Comparison of ENCODE assay signal across 32 cellular contexts in the genomic region with DNA sequence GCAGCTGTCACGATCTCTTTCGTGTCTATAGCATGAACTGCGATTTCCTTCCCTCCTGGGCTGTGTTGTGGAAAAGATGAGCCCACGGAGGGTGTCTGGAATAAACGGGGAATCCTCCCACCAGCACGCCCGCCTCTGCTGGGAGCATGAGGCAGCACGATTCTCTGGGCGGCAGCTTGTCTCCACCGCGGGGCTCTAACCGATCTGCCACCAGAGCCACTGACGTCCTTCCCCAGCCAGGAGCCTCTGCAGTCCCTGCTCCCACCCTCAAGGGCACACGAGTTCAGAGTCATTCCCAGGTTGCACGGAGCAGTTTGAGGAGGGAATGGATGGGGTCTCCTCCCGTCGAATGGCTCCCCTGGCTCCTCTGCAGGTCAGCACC.
DNase-seq lines count a peak whose midpoint lies in the region; ATAC-seq and TF ChIP-seq lines count a peak whose summit lies in the region.
"Had no signal": no experiment of that assay in that cellular context is flagged by ENCODE, and none has a peak within 500 bp of the region (broad histone marks: within the 10 kb centered on the region; RNA-seq: fewer than 3 reads in every experiment).

No MANE protein-coding gene starts in this region.

- no TSS peak for BruUV-seq in PC-3 (replicated peaks; lab: Mats Ljungman, UMichigan)

- no peaks in the 10 kb centered on the region for H3K9me2 ChIP-seq in PC-3 (replicated peaks; ENCODE audit: low read length)

- TF ChIP-seq CTCF in CD14-positive monocyte (IDR thresholded peaks at IDR 0.05) (no peak), endodermal cell (conservative IDR thresholded peaks at IDR 0.05) (no peak), ovary (IDR thresholded peaks at IDR 0.05) (no peak), PC-3 (conservative IDR thresholded peaks at IDR 0.05; ENCODE audit: low read depth, low read length) (no peak)

- no peaks in the 10 kb centered on the region for H3F3A ChIP-seq in PC-3 (ENCODE audit: low read length, unreplicated experiment)

- H3K9me3 ChIP-seq in endodermal cell (ENCODE audit: control insufficient read depth, low read length): no peaks in the 10 kb centered on the region
- H3K9me3 ChIP-seq in ovary: no peaks in the 10 kb centered on the region
- H3K9me3 ChIP-seq in PC-3 (ENCODE audit: low read length): no peaks in the 10 kb centered on the region
- H3K9me3 ChIP-seq: psoas muscle had no signal

- peaks cover 28% of the 10 kb centered on the region for H3K4me1 Mint-ChIP-seq in activated CD4-positive, alpha-beta T cell treated with anti-CD3 and anti-CD28 coated beads, Interleukin-2, amount 10 ng/mL, durations not matched to agents 7 days and 5 days
- H3K4me1 Mint-ChIP-seq in CD14-positive monocyte (peaks cover 20% of the 10 kb centered on the region), endodermal cell (peaks cover 3% of the 10 kb centered on the region)

- H3K4me3 Mint-ChIP-seq in activated CD4-positive, alpha-beta T cell treated with anti-CD3 and anti-CD28 coated beads, Interleukin-2, amount 10 ng/mL, durations not matched to agents 7 days and 5 days: no peak overlapping the region
- H3K4me3 Mint-ChIP-seq in CD14-positive monocyte: peak overlapping the region in 1 of 2 donors; percentile 16
- H3K4me3 Mint-ChIP-seq in endodermal cell: no peak overlapping the region
- H3K4me3 Mint-ChIP-seq: activated CD4-positive, alpha-beta T cell treated with anti-CD3 and anti-CD28 coated beads, Interleukin-2, amount 10 ng/mL, durations not matched to agents 24 days and 14 days; CD4-positive, alpha-beta memory T cell; HFFc6; IgD-negative memory B cell; stimulated activated naive B cell treated with anti-CD40 and anti-IgM and Interleukin-4, amounts not matched to agents 10 μg/mL and 1 μg/mL and 100 μg/mL, for 72 hours had no signal

- WGBS in endodermal cell (ENCODE audit: insufficient coverage in 1 of 2, insufficient read length in 1 of 2), 2 experiments: 89 to 90% methylated on average over 17 of the region's 17 CpGs
- WGBS in ovary, 3 donors: 58 to 73% (median 60%) methylated on average over 17 of the region's 17 CpGs

- ATAC-seq in GM19467 (IDR thresholded peaks at IDR 0.05; ENCODE audit: unreplicated experiment) (no peak), PC-3 (no peak)
- ATAC-seq: psoas muscle; Right ventricle myocardium inferior; stimulated activated naive B cell treated with anti-CD40 and anti-IgM and Interleukin-4, amounts not matched to agents 10 μg/mL and 1 μg/mL and 100 μg/mL, for 72 hours had no signal

- H3K27me3 ChIP-seq in endodermal cell (ENCODE audit: control insufficient read depth, insufficient read depth, low read length, poor library complexity, severe bottlenecking): no peaks in the 10 kb centered on the region
- H3K27me3 ChIP-seq in ovary: no peaks in the 10 kb centered on the region
- H3K27me3 ChIP-seq in PC-3 (ENCODE audit: low read length): no peaks in the 10 kb centered on the region
- H3K27me3 ChIP-seq: brain microvascular endothelial cell had no signal

- no peak overlapping the region for H3K4me2 ChIP-seq in PC-3 (ENCODE audit: low read length)
- H3K4me2 ChIP-seq: PC-9 had no signal

- no peaks in the 10 kb centered on the region for H4K20me1 ChIP-seq in PC-3 (ENCODE audit: low read length)

- H3K36me3 ChIP-seq in endodermal cell (ENCODE audit: control insufficient read depth, insufficient read depth, low read length): no peaks in the 10 kb centered on the region
- no peaks in the 10 kb centered on the region for H3K36me3 ChIP-seq in ovary
- H3K36me3 ChIP-seq in PC-3 (ENCODE audit: low read depth, low read length): no peaks in the 10 kb centered on the region
- H3K36me3 ChIP-seq: brain microvascular endothelial cell had no signal

- intact Hi-C loops in CD14-positive monocyte (cut with micrococcal nuclease): no loop called here
- intact Hi-C loops in ovary (cut with DNase I): no loop called here
- intact Hi-C loops in PC-3 (cut with micrococcal nuclease): no loop called here

- DNase-seq in activated CD4-positive, alpha-beta T cell treated with anti-CD3 and anti-CD28 coated beads, Interleukin-2, amount 10 ng/mL, durations not matched to agents 7 days and 5 days: no peak
- DNase-seq in activated CD4-positive, alpha-beta T cell treated with anti-CD3 and anti-CD28 coated beads for 4 hours: no peak
- DNase-seq in CD14-positive monocyte (ENCODE audit: low spot score): peak; percentile 28
- peak; percentile 45 for DNase-seq in endodermal cell
- DNase-seq in ovary: peak in 3 of 5 donors; percentile 4 to 21 (median 5)
- no peak for DNase-seq in cerebellum (ENCODE audit: low spot score)
- no peak for DNase-seq in PC-3
- DNase-seq: 8988T; activated CD4-positive, alpha-beta T cell treated with anti-CD3 and anti-CD28 coated beads, Interleukin-2, amount 10 ng/mL, durations not matched to agents 24 days and 14 days; activated naive CD4-positive, alpha-beta T cell treated with anti-CD3 and anti-CD28 coated beads, Interleukin-2, amount 50 U/mL, for 16 hours; amniotic stem cell; brain microvascular endothelial cell; CD4-positive, alpha-beta memory T cell; DND-41; effector CD8-positive, alpha-beta T cell; GF-D8; HFFc6; mesendoderm; MV-4-11; NCI-H1436; NCI-H2081; NCI-H526; NK-92 treated with Interleukin-12 subunit alpha and Interleukin-12 subunit beta, amount 100 ng/mL, for 24 hours; PC-9; stimulated activated CD4-positive, alpha-beta T cell treated with anti-CD3 and anti-CD28 coated beads, Interleukin-15, amount 100 ng/mL, for 24 hours; stimulated activated CD4-positive, alpha-beta T cell treated with anti-CD3 and anti-CD28 coated beads, Interleukin-4, amount 100 ng/mL, for 4 hours; stimulated activated naive B cell treated with anti-CD40 and anti-IgM and Interleukin-4, amounts not matched to agents 10 μg/mL and 1 μg/mL and 100 μg/mL, for 72 hours had no signal

- peaks cover 5% of the 10 kb centered on the region for H3K27me3 Mint-ChIP-seq in activated CD4-positive, alpha-beta T cell treated with anti-CD3 and anti-CD28 coated beads, Interleukin-2, amount 10 ng/mL, durations not matched to agents 7 days and 5 days
- H3K27me3 Mint-ChIP-seq in CD14-positive monocyte (ENCODE audit: low read depth in 3 of 3): peaks cover 12 to 22% (median 17%) of the 10 kb centered on the region in 3 donors
- no peaks in the 10 kb centered on the region for H3K27me3 Mint-ChIP-seq in endodermal cell (ENCODE audit: insufficient read depth)

- peak overlapping the region; percentile 69 for H3K27ac Mint-ChIP-seq in activated CD4-positive, alpha-beta T cell treated with anti-CD3 and anti-CD28 coated beads, Interleukin-2, amount 10 ng/mL, durations not matched to agents 7 days and 5 days
- H3K27ac Mint-ChIP-seq in CD14-positive monocyte (peak overlapping the region in 1 of 7 donors; percentile 42), endodermal cell (no peak overlapping the region)
- H3K27ac Mint-ChIP-seq: activated CD4-positive, alpha-beta T cell treated with anti-CD3 and anti-CD28 coated beads, Interleukin-2, amount 10 ng/mL, durations not matched to agents 24 days and 14 days; CD4-positive, alpha-beta memory T cell; HFFc6; IgD-negative memory B cell; stimulated activated naive B cell treated with anti-CD40 and anti-IgM and Interleukin-4, amounts not matched to agents 10 μg/mL and 1 μg/mL and 100 μg/mL, for 72 hours had no signal

- no peak for TF ChIP-seq EP300 in ovary (IDR thresholded peaks at IDR 0.05)

- no peaks in the 10 kb centered on the region for H3K9me3 Mint-ChIP-seq in activated CD4-positive, alpha-beta T cell treated with anti-CD3 and anti-CD28 coated beads, Interleukin-2, amount 10 ng/mL, durations not matched to agents 7 days and 5 days
- H3K9me3 Mint-ChIP-seq in CD14-positive monocyte (no peaks in the 10 kb centered on the region), endodermal cell (no peaks in the 10 kb centered on the region)
- H3K9me3 Mint-ChIP-seq: activated CD4-positive, alpha-beta T cell treated with anti-CD3 and anti-CD28 coated beads, Interleukin-2, amount 10 ng/mL, durations not matched to agents 24 days and 14 days; CD4-positive, alpha-beta memory T cell; IgD-negative memory B cell; stimulated activated naive B cell treated with anti-CD40 and anti-IgM and Interleukin-4, amounts not matched to agents 10 μg/mL and 1 μg/mL and 100 μg/mL, for 72 hours had no signal

- H3K4me3 ChIP-seq in endodermal cell (ENCODE audit: low read length) (no peak overlapping the region), ovary (no peak overlapping the region), PC-3 (ENCODE audit: low read length) (no peak overlapping the region)
- H3K4me3 ChIP-seq: PC-9, psoas muscle had no signal

- no peak overlapping the region for H2AFZ ChIP-seq in PC-3 (ENCODE audit: low read length)
- H2AFZ ChIP-seq: PC-9 had no signal

- H3K9ac ChIP-seq in endodermal cell (ENCODE audit: extremely low read depth, low read length, poor library complexity, severe bottlenecking): no peak overlapping the region
- H3K9ac ChIP-seq in PC-3 (ENCODE audit: low read length): no peak overlapping the region

- POLR2A ChIA-PET in activated CD4-positive, alpha-beta T cell treated with anti-CD3 and anti-CD28 coated beads, Interleukin-2, amount 10 ng/mL, durations not matched to agents 7 days and 5 days (lab: Charles Lee): no interaction called here
- POLR2A ChIA-PET in PC-3 (lab: Charles Lee; ENCODE audit: unreplicated experiment): no interaction called here

- CTCF ChIA-PET in activated CD4-positive, alpha-beta T cell treated with anti-CD3 and anti-CD28 coated beads, Interleukin-2, amount 10 ng/mL, durations not matched to agents 7 days and 5 days (lab: Charles Lee): interaction anchor here (1.1 kb wide), 1 partner anchor 463 kb away, joined by 4 read pairs; no protein-coding TSS in a partner anchor
- CTCF ChIA-PET in PC-3 (lab: Charles Lee): no interaction called here

- no peak for TF ChIP-seq POLR2A in ovary (IDR thresholded peaks at IDR 0.05)

- H3K27ac ChIP-seq in endodermal cell (ENCODE audit: low read depth, low read length) (no peak overlapping the region), ovary (no peak overlapping the region), PC-3 (ENCODE audit: low read length) (no peak overlapping the region)
- H3K27ac ChIP-seq: brain microvascular endothelial cell, epithelial cell of prostate, PC-9, psoas muscle had no signal

- no peaks in the 10 kb centered on the region for H3K4me1 ChIP-seq in endodermal cell (ENCODE audit: control insufficient read depth, insufficient read depth, low read length)
- no peaks in the 10 kb centered on the region for H3K4me1 ChIP-seq in ovary (ENCODE audit: insufficient read depth)
- H3K4me1 ChIP-seq in PC-3 (ENCODE audit: insufficient read depth, low read length): no peaks in the 10 kb centered on the region

- H3K79me2 ChIP-seq in PC-3 (ENCODE audit: low read length): no peaks in the 10 kb centered on the region

- peaks cover 2% of the 10 kb centered on the region for H3K36me3 Mint-ChIP-seq in activated CD4-positive, alpha-beta T cell treated with anti-CD3 and anti-CD28 coated beads, Interleukin-2, amount 10 ng/mL, durations not matched to agents 7 days and 5 days (ENCODE audit: low read depth)
- H3K36me3 Mint-ChIP-seq in CD14-positive monocyte: peaks cover 4 to 6% of the 10 kb centered on the region in 2 donors
- no peaks in the 10 kb centered on the region for H3K36me3 Mint-ChIP-seq in endodermal cell (ENCODE audit: low read depth)
- H3K36me3 Mint-ChIP-seq: CD4-positive, alpha-beta memory T cell; IgD-negative memory B cell; stimulated activated naive B cell treated with anti-CD40 and anti-IgM and Interleukin-4, amounts not matched to agents 10 μg/mL and 1 μg/mL and 100 μg/mL, for 72 hours had no signal

Comparison
In these comparisons a context has a peak if more than half of its experiments do, and no peak if none do; other contexts are left out.
1. DNase-seq: peak in CD14-positive monocyte (single experiment), endodermal cell (single experiment) and ovary (3 of 5); none in activated CD4-positive, alpha-beta T cell treated with anti-CD3 and anti-CD28 coated beads, Interleukin-2, amount 10 ng/mL, durations not matched to agents 7 days and 5 days (single experiment), activated CD4-positive, alpha-beta T cell treated with anti-CD3 and anti-CD28 coated beads for 4 hours (0 of 2), cerebellum (single experiment) and PC-3 (single experiment).